ENCODE assay signal across 1 cellular context in the genomic region with DNA sequence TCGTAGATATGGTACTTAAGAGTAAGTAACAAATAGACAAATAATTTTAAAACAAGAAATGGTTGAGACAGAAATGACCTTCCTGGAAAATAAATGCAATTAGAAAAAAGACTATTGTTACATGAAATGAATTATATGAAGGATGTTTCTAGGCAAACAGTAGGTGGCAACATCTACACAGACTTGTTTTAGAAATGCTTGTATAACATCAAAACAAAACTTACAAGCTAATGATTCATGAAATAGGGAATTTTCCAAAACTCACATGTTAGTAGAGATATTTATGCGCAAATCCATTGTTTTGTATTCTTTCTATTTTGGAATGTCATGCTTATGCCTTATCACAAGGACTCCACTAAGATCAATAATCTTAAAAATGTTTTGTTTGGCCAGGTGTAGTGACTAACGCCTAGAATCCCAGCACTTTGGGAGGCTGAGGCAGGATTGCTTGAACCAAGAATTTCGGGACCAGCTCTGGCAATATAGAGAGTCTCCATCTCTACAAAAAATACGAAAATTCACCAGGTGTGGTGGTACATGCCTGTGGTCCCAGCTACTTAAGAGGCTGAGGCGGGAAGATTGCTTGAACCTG.
TF ChIP-seq lines count a peak whose summit lies in the region.

No MANE protein-coding gene starts in this region.

TF ChIP-seq in HepG2, 621 proteins besides CTCF, POLR2A, EP300 and RAD21 (continued from another document):
- TF ChIP-seq, protein P1, sequence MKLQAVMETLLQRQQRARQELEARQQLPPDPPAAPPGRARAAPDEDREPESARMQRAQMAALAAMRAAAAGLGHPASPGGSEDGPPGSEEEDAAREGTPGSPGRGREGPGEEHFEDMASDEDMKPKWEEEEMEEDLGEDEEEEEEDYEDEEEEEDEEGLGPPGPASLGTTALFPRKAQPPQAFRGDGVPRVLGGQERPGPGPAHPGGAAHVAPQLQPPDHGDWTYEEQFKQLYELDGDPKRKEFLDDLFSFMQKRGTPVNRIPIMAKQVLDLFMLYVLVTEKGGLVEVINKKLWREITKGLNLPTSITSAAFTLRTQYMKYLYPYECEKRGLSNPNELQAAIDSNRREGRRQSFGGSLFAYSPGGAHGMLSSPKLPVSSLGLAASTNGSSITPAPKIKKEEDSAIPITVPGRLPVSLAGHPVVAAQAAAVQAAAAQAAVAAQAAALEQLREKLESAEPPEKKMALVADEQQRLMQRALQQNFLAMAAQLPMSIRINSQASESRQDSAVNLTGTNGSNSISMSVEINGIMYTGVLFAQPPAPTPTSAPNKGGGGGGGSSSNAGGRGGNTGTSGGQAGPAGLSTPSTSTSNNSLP (IDR thresholded peaks at IDR 0.05; ENCODE audit: low read depth, low read length) = 0 out of 2 replicates have a peak, but pooled peaks have one; percentile 57
- TF ChIP-seq, protein P2, sequence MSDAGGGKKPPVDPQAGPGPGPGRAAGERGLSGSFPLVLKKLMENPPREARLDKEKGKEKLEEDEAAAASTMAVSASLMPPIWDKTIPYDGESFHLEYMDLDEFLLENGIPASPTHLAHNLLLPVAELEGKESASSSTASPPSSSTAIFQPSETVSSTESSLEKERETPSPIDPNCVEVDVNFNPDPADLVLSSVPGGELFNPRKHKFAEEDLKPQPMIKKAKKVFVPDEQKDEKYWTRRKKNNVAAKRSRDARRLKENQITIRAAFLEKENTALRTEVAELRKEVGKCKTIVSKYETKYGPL (CRISPR knock-in tag; IDR thresholded peaks at IDR 0.05) = peak; percentile 96
- TF ChIP-seq ZSCAN22 (CRISPR knock-in tag; IDR thresholded peaks at IDR 0.05) (no peak), STAG1 (CRISPR knock-in tag; IDR thresholded peaks at IDR 0.05) (peak; percentile 91), ZNF292 (CRISPR knock-in tag; IDR thresholded peaks at IDR 0.05; ENCODE audit: borderline replicate concordance, low read depth) (no peak)
- TF ChIP-seq, protein P3, sequence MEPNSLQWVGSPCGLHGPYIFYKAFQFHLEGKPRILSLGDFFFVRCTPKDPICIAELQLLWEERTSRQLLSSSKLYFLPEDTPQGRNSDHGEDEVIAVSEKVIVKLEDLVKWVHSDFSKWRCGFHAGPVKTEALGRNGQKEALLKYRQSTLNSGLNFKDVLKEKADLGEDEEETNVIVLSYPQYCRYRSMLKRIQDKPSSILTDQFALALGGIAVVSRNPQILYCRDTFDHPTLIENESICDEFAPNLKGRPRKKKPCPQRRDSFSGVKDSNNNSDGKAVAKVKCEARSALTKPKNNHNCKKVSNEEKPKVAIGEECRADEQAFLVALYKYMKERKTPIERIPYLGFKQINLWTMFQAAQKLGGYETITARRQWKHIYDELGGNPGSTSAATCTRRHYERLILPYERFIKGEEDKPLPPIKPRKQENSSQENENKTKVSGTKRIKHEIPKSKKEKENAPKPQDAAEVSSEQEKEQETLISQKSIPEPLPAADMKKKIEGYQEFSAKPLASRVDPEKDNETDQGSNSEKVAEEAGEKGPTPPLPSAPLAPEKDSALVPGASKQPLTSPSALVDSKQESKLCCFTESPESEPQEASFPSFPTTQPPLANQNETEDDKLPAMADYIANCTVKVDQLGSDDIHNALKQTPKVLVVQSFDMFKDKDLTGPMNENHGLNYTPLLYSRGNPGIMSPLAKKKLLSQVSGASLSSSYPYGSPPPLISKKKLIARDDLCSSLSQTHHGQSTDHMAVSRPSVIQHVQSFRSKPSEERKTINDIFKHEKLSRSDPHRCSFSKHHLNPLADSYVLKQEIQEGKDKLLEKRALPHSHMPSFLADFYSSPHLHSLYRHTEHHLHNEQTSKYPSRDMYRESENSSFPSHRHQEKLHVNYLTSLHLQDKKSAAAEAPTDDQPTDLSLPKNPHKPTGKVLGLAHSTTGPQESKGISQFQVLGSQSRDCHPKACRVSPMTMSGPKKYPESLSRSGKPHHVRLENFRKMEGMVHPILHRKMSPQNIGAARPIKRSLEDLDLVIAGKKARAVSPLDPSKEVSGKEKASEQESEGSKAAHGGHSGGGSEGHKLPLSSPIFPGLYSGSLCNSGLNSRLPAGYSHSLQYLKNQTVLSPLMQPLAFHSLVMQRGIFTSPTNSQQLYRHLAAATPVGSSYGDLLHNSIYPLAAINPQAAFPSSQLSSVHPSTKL (CRISPR knock-in tag; IDR thresholded peaks at IDR 0.05) = peak; percentile 21; the same call in 1 of the 2 replicates
